Comparison of ENCODE assay signal across 8 cellular contexts in genomic region chr6:137043710-137044365, GRCh38. TPM values are rescaled to one million over a fixed set of nuclear protein-coding genes. Genes with fewer than 3 reads are reported as not detected.
A peak's percentile ranks its signal among the peaks of the same experiment; 100 is the strongest.
DNase-seq lines count a peak whose midpoint lies in the region; ATAC-seq and TF ChIP-seq lines count a peak whose summit lies in the region.

No MANE protein-coding gene starts in this region.

- no peaks in the 10 kb centered on the region for H3K9me3 Mint-ChIP-seq in activated T-cell treated with anti-CD3 and anti-CD28 coated beads, Interleukin-2, amount 50 U/mL, for 24 hours

- H3K4me1 Mint-ChIP-seq in activated T-cell treated with anti-CD3 and anti-CD28 coated beads, Interleukin-2, amount 50 U/mL, for 24 hours (ENCODE audit: low read depth): peaks cover 7% of the 10 kb centered on the region

- peak overlapping the region; percentile 73 for H3K27ac ChIP-seq in colonic mucosa
- H3K27ac ChIP-seq in left lung: peak overlapping the region; percentile 63 to 71

- no peaks in the 10 kb centered on the region for H3K27me3 ChIP-seq in colonic mucosa
- peaks cover 3 to 93% of the 10 kb centered on the region in 2 donors for H3K27me3 ChIP-seq in left lung

- no peaks in the 10 kb centered on the region for H3K36me3 Mint-ChIP-seq in activated T-cell treated with anti-CD3 and anti-CD28 coated beads, Interleukin-2, amount 50 U/mL, for 24 hours (ENCODE audit: low read depth)

- TF ChIP-seq CTCF in colonic mucosa (IDR thresholded peaks at IDR 0.05) (no peak), left lung (IDR thresholded peaks at IDR 0.05) (no peak)

- H3K9me3 ChIP-seq in colonic mucosa (no peaks in the 10 kb centered on the region), left lung (no peaks in the 10 kb centered on the region)

- H3K27ac Mint-ChIP-seq in activated T-cell treated with anti-CD3 and anti-CD28 coated beads, Interleukin-2, amount 50 U/mL, for 24 hours: no peak overlapping the region

- ATAC-seq in left lung: peak; percentile 66

- H3K36me3 ChIP-seq in colonic mucosa (no peaks in the 10 kb centered on the region), left lung (no peaks in the 10 kb centered on the region)

- peaks cover 88% of the 10 kb centered on the region for H3K27me3 Mint-ChIP-seq in activated T-cell treated with anti-CD3 and anti-CD28 coated beads, Interleukin-2, amount 50 U/mL, for 24 hours

- no peak for DNase-seq in activated T-cell treated with anti-CD3 and anti-CD28 coated beads, Interleukin-2, amount 50 U/mL, for 24 hours
- DNase-seq in activated T-cell treated with anti-CD3 and anti-CD28 coated beads, Interleukin-2, amount 50 U/mL, for 1 hour: no peak
- DNase-seq in NCI-H146 treated with DMSO at 0.1 percent for 48 hours (lab: John Stamatoyannopoulos, UW; ENCODE audit: unreplicated experiment): peak; percentile 47
- DNase-seq in colonic mucosa: no peak
- DNase-seq in left lung: no peak
- peak; percentile 18 for DNase-seq in stromal cell of bone marrow (ENCODE audit: low read depth)
- no peak for DNase-seq in inferior parietal cortex (ENCODE audit: extremely low spot score)
- DNase-seq in NAMALWA (ENCODE audit: low spot score): no peak

- H3K4me3 Mint-ChIP-seq in activated T-cell treated with anti-CD3 and anti-CD28 coated beads, Interleukin-2, amount 50 U/mL, for 24 hours: peak overlapping the region; percentile 73

- H3K9ac ChIP-seq in colonic mucosa (ENCODE audit: low read depth in 2 of 2, low read length in 2 of 2): peak overlapping the region; percentile 79 to 89

- intact Hi-C loops in colonic mucosa (cut with DNase I) (no loop called here), left lung (cut with DNase I) (no loop called here)

- peak overlapping the region; percentile 63 for H3K4me3 ChIP-seq in colonic mucosa
- peak overlapping the region; percentile 53 to 56 for H3K4me3 ChIP-seq in left lung

- H3K4me1 ChIP-seq in colonic mucosa: no peaks in the 10 kb centered on the region
- peaks cover 0 to 13% of the 10 kb centered on the region in 2 donors for H3K4me1 ChIP-seq in left lung

RNA-seq across cellular contexts. Expression of gene IL20RA, which starts 0.9 kb away (rescaled TPM):
- total RNA-seq in colonic mucosa: 10 to 100 TPM; 12.2 to 12.8 TPM
- 1 to 10 TPM; 4.0 to 6.0 TPM for total RNA-seq in left lung

Comparison
In these comparisons a context has a peak if more than half of its experiments do, and no peak if none do; other contexts are left out.
1. DNase-seq: peak in NCI-H146 treated with DMSO at 0.1 percent for 48 hours (single experiment) and stromal cell of bone marrow (single experiment); none in activated T-cell treated with anti-CD3 and anti-CD28 coated beads, Interleukin-2, amount 50 U/mL, for 24 hours (single experiment), activated T-cell treated with anti-CD3 and anti-CD28 coated beads, Interleukin-2, amount 50 U/mL, for 1 hour (single experiment), colonic mucosa (single experiment), left lung (0 of 2), inferior parietal cortex (single experiment) and NAMALWA (single experiment).